ENCODE assay signal across 1 cellular context in the genomic region with DNA sequence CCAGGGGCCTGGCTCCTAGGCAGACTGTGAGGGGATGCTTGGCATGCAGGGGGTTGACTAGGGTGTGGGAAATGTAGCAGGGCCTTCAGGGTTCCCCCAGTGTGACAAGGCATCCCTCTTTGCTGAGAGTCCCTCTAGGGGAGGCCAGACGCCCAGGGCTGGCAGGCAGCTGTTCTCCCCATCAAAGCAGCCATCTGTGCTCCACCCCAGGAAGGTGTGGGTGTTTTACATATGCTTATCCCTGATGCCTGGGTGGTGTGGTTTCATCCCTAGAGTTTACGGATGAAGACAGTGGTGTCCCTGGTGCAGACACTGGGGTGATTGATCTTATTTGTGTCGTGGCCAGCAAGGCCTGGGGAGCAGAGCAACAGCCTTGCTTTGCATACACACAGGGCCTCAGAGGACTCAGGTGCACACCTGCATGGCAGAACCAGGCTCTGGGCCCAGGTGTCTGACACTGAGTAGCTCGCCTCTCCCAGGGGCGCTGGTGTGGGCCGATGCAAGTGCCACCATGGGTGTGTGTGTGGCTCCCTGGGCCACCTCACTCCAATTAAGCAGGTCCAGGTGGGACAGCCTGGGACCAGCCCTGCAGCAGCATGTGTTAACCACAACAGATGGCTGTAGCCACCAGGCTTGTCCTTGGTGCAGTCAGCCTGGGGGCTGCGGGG.
TF ChIP-seq lines count a peak whose summit lies in the region.

No MANE protein-coding gene starts in this region.

TF ChIP-seq in H1, 55 proteins besides CTCF, POLR2A, EP300 and RAD21 (continued from another document):
- no peak for TF ChIP-seq RBBP5 (IDR thresholded peaks at IDR 0.05; ENCODE audit: borderline replicate concordance, low read depth, low read length)
- TF ChIP-seq ASH2L (IDR thresholded peaks at IDR 0.05; ENCODE audit: low read length) = no peak
- no peak for TF ChIP-seq BACH1 (IDR thresholded peaks at IDR 0.05; ENCODE audit: low read length)
- TF ChIP-seq SP1 (IDR thresholded peaks at IDR 0.05; ENCODE audit: low read depth, low read length) = no peak
- TF ChIP-seq, protein P1, sequence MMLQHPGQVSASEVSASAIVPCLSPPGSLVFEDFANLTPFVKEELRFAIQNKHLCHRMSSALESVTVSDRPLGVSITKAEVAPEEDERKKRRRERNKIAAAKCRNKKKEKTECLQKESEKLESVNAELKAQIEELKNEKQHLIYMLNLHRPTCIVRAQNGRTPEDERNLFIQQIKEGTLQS (IDR thresholded peaks at IDR 0.05; ENCODE audit: insufficient read depth, low read depth, low read length) = no peak
- no peak for TF ChIP-seq TEAD4 (IDR thresholded peaks at IDR 0.05; ENCODE audit: low read depth, low read length)
- TF ChIP-seq SRF (IDR thresholded peaks at IDR 0.05; ENCODE audit: low read depth, low read length) = no peak
- TF ChIP-seq KDM4A (IDR thresholded peaks at IDR 0.05; ENCODE audit: low read depth, low read length, severe bottlenecking) = no peak
